8 cellular contexts compared by ENCODE assay signal in genomic region chr18:68714707-68715496, GRCh38. TPM values are rescaled to one million over a fixed set of nuclear protein-coding genes. Genes with fewer than 3 reads are reported as not detected.
DNase-seq lines count a peak whose midpoint lies in the region; ATAC-seq lines count a peak whose summit lies in the region.

TMX3 (minus strand) TSS chr18:68715108; CDS start chr18:68714981, 127 bp downstream.

- CTCF ChIA-PET in activated CD4-positive, alpha-beta T cell treated with anti-CD3 and anti-CD28 coated beads, Interleukin-2, amount 10 ng/mL, durations not matched to agents 7 days and 5 days (lab: Charles Lee): interaction anchor here (0.7 to 0.9 kb wide), 2 partner anchors 21 to 1470 kb away, joined by 3 read pairs; no protein-coding TSS in a partner anchor

- peak within 1 kb of the TSS; percentile 92 for H3K27ac ChIP-seq in BLaER1

- H3K9me3 Mint-ChIP-seq in activated CD4-positive, alpha-beta T cell treated with anti-CD3 and anti-CD28 coated beads, Interleukin-2, amount 10 ng/mL, durations not matched to agents 7 days and 5 days: no peaks in the 10 kb centered on the region

- peak within 1 kb of the TSS; percentile 84 for H3K4me3 Mint-ChIP-seq in activated CD4-positive, alpha-beta T cell treated with anti-CD3 and anti-CD28 coated beads, Interleukin-2, amount 10 ng/mL, durations not matched to agents 7 days and 5 days

- DNase-seq in NCI-H69 (lab: John Stamatoyannopoulos, UW) (peak; percentile 100), dedifferentiated amniotic fluid mesenchymal stem cell (ENCODE audit: extremely low spot score) (peak; percentile 85), left lobe of liver (ENCODE audit: low spot score) (peak; percentile 93)
- peak; percentile 91 for DNase-seq in activated CD4-positive, alpha-beta T cell treated with anti-CD3 and anti-CD28 coated beads, Interleukin-2, amount 10 ng/mL, durations not matched to agents 7 days and 5 days
- DNase-seq in stimulated activated CD4-positive, alpha-beta T cell treated with anti-CD3 and anti-CD28 coated beads, Interleukin-2, amount 100 ng/mL, for 4 hours (ENCODE audit: low read depth): peak; percentile 88

- H3K36me3 ChIP-seq in BLaER1: peaks cover 31% of the 10 kb centered on the region

- POLR2A ChIA-PET in activated CD4-positive, alpha-beta T cell treated with anti-CD3 and anti-CD28 coated beads, Interleukin-2, amount 10 ng/mL, durations not matched to agents 7 days and 5 days (lab: Charles Lee): no interaction called here

- H3K9ac ChIP-seq in BLaER1: peak within 1 kb of the TSS; percentile 96

- H3K27me3 ChIP-seq in BLaER1: no peaks in the 10 kb centered on the region

- peaks cover 43% of the 10 kb centered on the region for H3K4me1 Mint-ChIP-seq in activated CD4-positive, alpha-beta T cell treated with anti-CD3 and anti-CD28 coated beads, Interleukin-2, amount 10 ng/mL, durations not matched to agents 7 days and 5 days

- H3K4me1 ChIP-seq in BLaER1: peaks cover 28% of the 10 kb centered on the region

- peak within 1 kb of the TSS; percentile 95 for H3K4me2 ChIP-seq in BLaER1

- H3K27ac Mint-ChIP-seq in activated CD4-positive, alpha-beta T cell treated with anti-CD3 and anti-CD28 coated beads, Interleukin-2, amount 10 ng/mL, durations not matched to agents 7 days and 5 days: peak within 1 kb of the TSS; percentile 93

- H3K27me3 Mint-ChIP-seq in activated CD4-positive, alpha-beta T cell treated with anti-CD3 and anti-CD28 coated beads, Interleukin-2, amount 10 ng/mL, durations not matched to agents 7 days and 5 days: no peaks in the 10 kb centered on the region

- H3K9me3 ChIP-seq in BLaER1: no peaks in the 10 kb centered on the region; the same call in 1 of the 2 replicates

- ATAC-seq in GM19328 (IDR thresholded peaks at IDR 0.05; ENCODE audit: unreplicated experiment) (peak; percentile 97), HG03520 (IDR thresholded peaks at IDR 0.05; ENCODE audit: unreplicated experiment) (peak; percentile 96), left lobe of liver (peak; percentile 99)

- peak within 1 kb of the TSS; percentile 100 for H3K4me3 ChIP-seq in BLaER1

- peaks cover 33% of the 10 kb centered on the region for H3K36me3 Mint-ChIP-seq in activated CD4-positive, alpha-beta T cell treated with anti-CD3 and anti-CD28 coated beads, Interleukin-2, amount 10 ng/mL, durations not matched to agents 7 days and 5 days (ENCODE audit: low read depth)

- H4K20me1 ChIP-seq in BLaER1: peaks cover 33% of the 10 kb centered on the region

RNA-seq across cellular contexts. Expression of gene TMX3, which starts in this region (rescaled TPM):
- total RNA-seq in activated CD4-positive, alpha-beta T cell treated with anti-CD3 and anti-CD28 coated beads, Interleukin-2, amount 10 ng/mL, durations not matched to agents 7 days and 5 days: 10 to 100 TPM; 63.3 to 66.1 TPM
- total RNA-seq in left lobe of liver: 15.6 TPM

Comparison
In these comparisons a context has a peak if more than half of its experiments do, and no peak if none do; other contexts are left out.
1. Peak in every context shown above with its lines: DNase-seq, ATAC-seq, H3K4me3 ChIP-seq and H3K27ac ChIP-seq.